ENCODE assay signal across 8 cellular contexts in genomic region chr12:80186727-80187217, GRCh38.
DNase-seq lines count a peak whose midpoint lies in the region; ATAC-seq and TF ChIP-seq lines count a peak whose summit lies in the region.

No MANE protein-coding gene starts in this region.

- no peaks in the 10 kb centered on the region for H3K9me3 ChIP-seq in CD4-positive, alpha-beta T cell (ENCODE audit: control insufficient read depth, low read length)
- H3K9me3 ChIP-seq in gastroesophageal sphincter (no peaks in the 10 kb centered on the region), osteoblast (ENCODE audit: low read depth, low read length) (no peaks in the 10 kb centered on the region)

- no peaks in the 10 kb centered on the region for H3K36me3 Mint-ChIP-seq in CD4-positive, alpha-beta T cell (ENCODE audit: low read depth)
- H3K36me3 Mint-ChIP-seq in activated CD8-positive, alpha-beta T cell treated with anti-CD3 and anti-CD28 coated beads, Interleukin-2, amount 10 ng/mL, durations not matched to agents 7 days and 5 days (ENCODE audit: low read depth): no peaks in the 10 kb centered on the region

- intact Hi-C loops in CD4-positive, alpha-beta T cell (cut with DNase I, micrococcal nuclease): loop anchor here (1.0 to 10.0 kb wide), 5 partner anchors 132 to 632 kb away; no protein-coding TSS in a partner anchor

- H3K9me3 Mint-ChIP-seq in CD4-positive, alpha-beta T cell: no peaks in the 10 kb centered on the region
- no peaks in the 10 kb centered on the region for H3K9me3 Mint-ChIP-seq in activated CD8-positive, alpha-beta T cell treated with anti-CD3 and anti-CD28 coated beads, Interleukin-2, amount 10 ng/mL, durations not matched to agents 7 days and 5 days (ENCODE audit: insufficient read depth)

- no peak overlapping the region for H3K27ac ChIP-seq in CD4-positive, alpha-beta T cell (ENCODE audit: low read depth, low read length)
- H3K27ac ChIP-seq in gastroesophageal sphincter (peak overlapping the region; percentile 81 to 98 (median 84)), osteoblast (ENCODE audit: low read depth, low read length) (peak overlapping the region; percentile 91)

- TF ChIP-seq POLR2A in gastroesophageal sphincter (IDR thresholded peaks at IDR 0.05): no peak

- CTCF ChIA-PET in CD4-positive, alpha-beta T cell (lab: Charles Lee): interaction anchor here (0.9 kb wide), 1 partner anchor 12 kb away, joined by 3 read pairs; no protein-coding TSS in a partner anchor
- CTCF ChIA-PET in activated CD8-positive, alpha-beta T cell treated with anti-CD3 and anti-CD28 coated beads, Interleukin-2, amount 10 ng/mL, durations not matched to agents 7 days and 5 days (lab: Charles Lee): interaction anchor here (0.7 to 2.0 kb wide), 18 partner anchors 8 to 639 kb away, joined by 3 to 20 read pairs (median 6); partner anchors contain the start of gene PPP1R12A

- peak; percentile 71 for ATAC-seq in CD4-positive, alpha-beta T cell (ENCODE audit: poor library complexity)
- ATAC-seq in GM18861 (IDR thresholded peaks at IDR 0.05; ENCODE audit: unreplicated experiment) (peak; percentile 67), HG03175 (IDR thresholded peaks at IDR 0.05; ENCODE audit: unreplicated experiment) (peak; percentile 48), gastroesophageal sphincter (peak; percentile 91)
- peak; percentile 73 for ATAC-seq in activated CD8-positive, alpha-beta T cell treated with anti-CD3 and anti-CD28 coated beads, Interleukin-2, amount 10 ng/mL, durations not matched to agents 7 days and 5 days

- TF ChIP-seq EP300 in gastroesophageal sphincter (IDR thresholded peaks at IDR 0.05): no peak

- H3K4me1 Mint-ChIP-seq in CD4-positive, alpha-beta T cell (ENCODE audit: low read depth): no peaks in the 10 kb centered on the region
- H3K4me1 Mint-ChIP-seq in activated CD8-positive, alpha-beta T cell treated with anti-CD3 and anti-CD28 coated beads, Interleukin-2, amount 10 ng/mL, durations not matched to agents 7 days and 5 days (ENCODE audit: low read depth): no peaks in the 10 kb centered on the region

- H3K79me2 ChIP-seq in osteoblast (ENCODE audit: insufficient read depth, low read length): no peaks in the 10 kb centered on the region

- H3K4me2 ChIP-seq in osteoblast (ENCODE audit: insufficient read depth, low read length): peak overlapping the region; percentile 71

- H3K27ac Mint-ChIP-seq in CD4-positive, alpha-beta T cell: no peak overlapping the region
- H3K27ac Mint-ChIP-seq in activated CD8-positive, alpha-beta T cell treated with anti-CD3 and anti-CD28 coated beads, Interleukin-2, amount 10 ng/mL, durations not matched to agents 7 days and 5 days: no peak overlapping the region

- no peaks in the 10 kb centered on the region for H3K27me3 ChIP-seq in CD4-positive, alpha-beta T cell (ENCODE audit: control insufficient read depth, insufficient read depth, low read length)
- no peaks in the 10 kb centered on the region for H3K27me3 ChIP-seq in gastroesophageal sphincter
- no peaks in the 10 kb centered on the region for H3K27me3 ChIP-seq in osteoblast (ENCODE audit: insufficient read depth, low read length)

- no peak overlapping the region for H3K4me3 Mint-ChIP-seq in CD4-positive, alpha-beta T cell
- H3K4me3 Mint-ChIP-seq in activated CD8-positive, alpha-beta T cell treated with anti-CD3 and anti-CD28 coated beads, Interleukin-2, amount 10 ng/mL, durations not matched to agents 7 days and 5 days: no peak overlapping the region

- H2AFZ ChIP-seq in osteoblast (ENCODE audit: low read length): peak overlapping the region; percentile 86

- POLR2A ChIA-PET in CD4-positive, alpha-beta T cell (lab: Charles Lee): no interaction called here
- POLR2A ChIA-PET in activated CD8-positive, alpha-beta T cell treated with anti-CD3 and anti-CD28 coated beads, Interleukin-2, amount 10 ng/mL, durations not matched to agents 7 days and 5 days (lab: Charles Lee): interaction anchor here (0.9 to 1.0 kb wide), 2 partner anchors 253 to 256 kb away, joined by 3 read pairs; no protein-coding TSS in a partner anchor

- 0 to 10% methylated on average over 2 of the region's 2 CpGs for WGBS in gastroesophageal sphincter (ENCODE audit: low coverage in 1 of 2), 2 donors

- TF ChIP-seq CTCF in CD4-positive, alpha-beta T cell (IDR thresholded peaks at IDR 0.05): peak; percentile 56
- TF ChIP-seq CTCF in gastroesophageal sphincter (IDR thresholded peaks at IDR 0.05): peak; percentile 55 to 87 (median 82)
- peak; percentile 95 for TF ChIP-seq CTCF in osteoblast (IDR thresholded peaks at IDR 0.05; ENCODE audit: extremely low read depth, low read depth, low read length)

- DNase-seq in CD4-positive, alpha-beta T cell: peak in 3 of 10 experiments; percentile 1 to 10 (median 5)
- DNase-seq in NCI-H460 (ENCODE audit: extremely low read depth, low read depth): peak; percentile 87
- DNase-seq in activated CD8-positive, alpha-beta T cell treated with anti-CD3 and anti-CD28 coated beads, Interleukin-2, amount 10 ng/mL, durations not matched to agents 7 days and 5 days: peak; percentile 52
- DNase-seq in osteoblast (ENCODE audit: insufficient read length, low spot score, missing footprints): peak; percentile 45
- no peak for DNase-seq in stimulated activated naive CD4-positive, alpha-beta T cell treated with Interleukin-2 at 50 U/mL for 16 hours (lab: John Stamatoyannopoulos, UW)

- H3K36me3 ChIP-seq in gastroesophageal sphincter (no peaks in the 10 kb centered on the region), osteoblast (ENCODE audit: insufficient read depth, low read length) (no peaks in the 10 kb centered on the region)

- peaks cover 5% of the 10 kb centered on the region for H3K27me3 Mint-ChIP-seq in CD4-positive, alpha-beta T cell
- peaks cover 2% of the 10 kb centered on the region for H3K27me3 Mint-ChIP-seq in activated CD8-positive, alpha-beta T cell treated with anti-CD3 and anti-CD28 coated beads, Interleukin-2, amount 10 ng/mL, durations not matched to agents 7 days and 5 days (ENCODE audit: low read depth)

- no peaks in the 10 kb centered on the region for H4K20me1 ChIP-seq in osteoblast (ENCODE audit: insufficient read depth, low read length)

- peaks cover 0 to 38% (median 11%) of the 10 kb centered on the region in 3 donors for H3K4me1 ChIP-seq in gastroesophageal sphincter
- peaks cover 36% of the 10 kb centered on the region for H3K4me1 ChIP-seq in osteoblast (ENCODE audit: insufficient read depth, low read length)

- H3K4me3 ChIP-seq in gastroesophageal sphincter (no peak overlapping the region), osteoblast (ENCODE audit: insufficient read depth, low read length) (no peak overlapping the region)
